Comparison of ENCODE assay signal across 8 cellular contexts in genomic region chr1:35202048-35202719, GRCh38. TPM values are rescaled to one million over a fixed set of nuclear protein-coding genes. Genes with fewer than 3 reads are reported as not detected.
A peak's percentile ranks its signal among the peaks of the same experiment; 100 is the strongest.
DNase-seq lines count a peak whose midpoint lies in the region; ATAC-seq and TF ChIP-seq lines count a peak whose summit lies in the region.

No MANE protein-coding gene starts in this region.

- peak; percentile 81 for TF ChIP-seq RAD21 in IMR-90 (IDR thresholded peaks at IDR 0.05; ENCODE audit: low read length)

- in situ Hi-C loops in ACHN (cut with HindIII; ENCODE audit: low pct_ligation_motif_present, low pct_unique_long_range_greater_than_20kb, low sequenced_read_pairs) (no loop called here), IMR-90 (cut with MboI; ENCODE audit: low sequenced_read_pairs) (no loop called here)

- ATAC-seq in GM18867 (IDR thresholded peaks at IDR 0.05; ENCODE audit: unreplicated experiment) (peak; percentile 75), IMR-90 (ENCODE audit: low read depth) (peak; percentile 100)

- H2BK120ac ChIP-seq in IMR-90 (ENCODE audit: low read depth, low read length) = no peak overlapping the region

- no peak overlapping the region for H4K5ac ChIP-seq in IMR-90 (ENCODE audit: low read depth, low read length)

- H3K27me3 ChIP-seq in IMR-90 (ENCODE audit: control insufficient read depth, insufficient read depth, low read length) (no peaks in the 10 kb centered on the region), NT2/D1 (ENCODE audit: insufficient read depth, insufficient read length) (no peaks in the 10 kb centered on the region)

- POLR2A ChIA-PET in IMR-90 (lab: Charles Lee; ENCODE audit: unreplicated experiment) = interaction anchor here (1.0 kb wide), 1 partner anchor 9 kb away, joined by 3 read pairs; the partner anchor contains the start of gene SFPQ

- H2BK15ac ChIP-seq in IMR-90 (ENCODE audit: low read depth, low read length) = no peak overlapping the region

- H2AFZ ChIP-seq in IMR-90 (replicated peaks; ENCODE audit: low read length, poor library complexity) = no peak overlapping the region

- no peak overlapping the region; the same call in 1 of the 2 replicates for H3K4ac ChIP-seq in IMR-90 (ENCODE audit: low read depth, low read length)

- no peak overlapping the region for H4K91ac ChIP-seq in IMR-90 (ENCODE audit: insufficient read depth, low read depth, low read length)

- no peak overlapping the region for H2BK5ac ChIP-seq in IMR-90 (ENCODE audit: low read depth, low read length, poor library complexity, severe bottlenecking)

- CTCF ChIA-PET in IMR-90 (lab: Yijun Ruan, JAX) = interaction anchor here (0.6 to 1.6 kb wide), 21 partner anchors 9 to 356 kb away, joined by 3 to 8 read pairs (median 4); partner anchors contain the start of gene SFPQ

- no peak overlapping the region for H3K27ac ChIP-seq in IMR-90 (ENCODE audit: insufficient read depth, low read length)

- intact Hi-C loops in IMR-90 (cut with micrococcal nuclease) = loop anchor here (1.0 to 5.0 kb wide), 5 partner anchors 96 to 570 kb away; no protein-coding TSS in a partner anchor

- DNase-seq in ACHN (peak; percentile 83), IMR-90 (peak; percentile 82), NT2/D1 (ENCODE audit: low read depth, low spot score) (peak; percentile 90), erythroblast (lab: John Stamatoyannopoulos, UW) (peak; percentile 74 to 79), myocyte (ENCODE audit: low read depth) (peak; percentile 89)
- peak; percentile 67 for DNase-seq in activated CD8-positive, alpha-beta memory T cell treated with anti-CD3 and anti-CD28 coated beads, Interleukin-2, amount 50 U/mL, for 48 hours
- peak; percentile 50 to 62 for DNase-seq in stimulated activated CD8-positive, alpha-beta memory T cell treated with anti-CD3 and anti-CD28 coated beads, Interleukin-7, amount 100 ng/mL, for 4 hours (ENCODE audit: low read depth in 2 of 2)

- H4K20me1 ChIP-seq in IMR-90 (ENCODE audit: insufficient read depth, low read length) = no peaks in the 10 kb centered on the region

- no peak overlapping the region for H3K23ac ChIP-seq in IMR-90 (ENCODE audit: low read depth, low read length)

- H2AK5ac ChIP-seq in IMR-90 (ENCODE audit: low read depth, low read length) = no peak overlapping the region

- H2BK20ac ChIP-seq in IMR-90 (ENCODE audit: low read depth, low read length) = no peak overlapping the region

- no peak overlapping the region for H3K18ac ChIP-seq in IMR-90 (ENCODE audit: low read depth, low read length)

- no peaks in the 10 kb centered on the region for H3K79me1 ChIP-seq in IMR-90 (ENCODE audit: low read depth in 1 of 2, low read length in 2 of 2)

- dilution Hi-C loops in IMR-90 (cut with HindIII; ENCODE audit: low sequenced_read_pairs, unreplicated experiment) = no loop called here

- no peaks in the 10 kb centered on the region for H3K9me3 ChIP-seq in IMR-90 (ENCODE audit: control insufficient read depth, insufficient read depth, low read length)
- H3K9me3 ChIP-seq in NT2/D1 (ENCODE audit: insufficient read depth, low read length) = no peaks in the 10 kb centered on the region

- H3K56ac ChIP-seq in IMR-90 (ENCODE audit: extremely low read depth, insufficient read depth, low read length) = peak overlapping the region; percentile 6; the same call in 1 of the 2 replicates

- H3K4me1 ChIP-seq in IMR-90 (ENCODE audit: control insufficient read depth, insufficient read depth, low read length) = no peaks in the 10 kb centered on the region; the same call in 1 of the 2 replicates
- H3K4me1 ChIP-seq in NT2/D1 (ENCODE audit: insufficient read depth, insufficient read length) = no peaks in the 10 kb centered on the region

- peak; percentile 87 for TF ChIP-seq CTCF in IMR-90 (conservative IDR thresholded peaks at IDR 0.05; ENCODE audit: low read depth, low read length)

- no peak overlapping the region for H3K14ac ChIP-seq in IMR-90 (replicated peaks; ENCODE audit: low read depth, low read length)

- H4K8ac ChIP-seq in IMR-90 (ENCODE audit: low read depth in 2 of 2, low read length in 2 of 2) = peak overlapping the region in 1 of 2 experiments; percentile 65; a peak in 1 of 4 replicates

- H3K4me2 ChIP-seq in IMR-90 (ENCODE audit: low read depth, low read length) = no peak overlapping the region

- no peaks in the 10 kb centered on the region for H3K9me1 ChIP-seq in IMR-90 (ENCODE audit: insufficient read depth, low read length)

- no TSS peak for BruUV-seq in IMR-90 (replicated peaks; lab: Mats Ljungman, UMichigan)

- H3K36me3 ChIP-seq in IMR-90 (ENCODE audit: control insufficient read depth, insufficient read depth, low read length) (no peaks in the 10 kb centered on the region), NT2/D1 (ENCODE audit: insufficient read depth, insufficient read length, low read length) (no peaks in the 10 kb centered on the region)

- no peak overlapping the region for H2AK9ac ChIP-seq in IMR-90 (replicated peaks; ENCODE audit: low read depth, low read length, poor library complexity)

- TF ChIP-seq POLR2A in IMR-90 (IDR thresholded peaks at IDR 0.05; ENCODE audit: low read depth, low read length) (0 out of 2 replicates have a peak, but pooled peaks have one; percentile 28), erythroblast (IDR thresholded peaks at IDR 0.05; ENCODE audit: low read length) (no peak)

- H3K9ac ChIP-seq in IMR-90 (ENCODE audit: low read depth, low read length) (no peak overlapping the region), NT2/D1 (ENCODE audit: insufficient read length, low read depth) (no peak overlapping the region)

- 0% methylated on average over 1 of the region's 6 CpGs; no CpG with 5 or more reads in 1 of the 2 experiments for WGBS in IMR-90 (ENCODE audit: extremely low coverage in 2 of 2, insufficient read length in 1 of 2), 2 experiments

- H3K4me3 ChIP-seq in IMR-90 (ENCODE audit: insufficient read depth, low read depth, low read length) (no peak overlapping the region), NT2/D1 (ENCODE audit: insufficient read length, low read depth) (no peak overlapping the region)

TF ChIP-seq in IMR-90, 13 proteins besides CTCF, POLR2A, EP300 and RAD21:
- no peak for TF ChIP-seq CEBPB (IDR thresholded peaks at IDR 0.05; ENCODE audit: low read depth, low read length)
- no peak for TF ChIP-seq USF2 (IDR thresholded peaks at IDR 0.05; ENCODE audit: low read depth, low read length)
- TF ChIP-seq SMC3 (IDR thresholded peaks at IDR 0.05; ENCODE audit: low read depth, low read length) = peak; percentile 84

RNA-seq across cellular contexts. Expression of gene SFPQ, which starts 9.2 kb away (rescaled TPM):
- total RNA-seq in IMR-90 (2012; rRNA removed) (53.9 and 121 TPM in 2 replicates), myocyte (128 and 134 TPM in 2 replicates)
- polyA plus RNA-seq in IMR-90 (2012; rRNA removed) = 91.4 and 121 TPM in 2 replicates
- polyA plus RNA-seq in IMR-90 (2012; cell fraction: cytosol; rRNA removed) = 25.7 and 28.4 TPM in 2 replicates
- polyA plus RNA-seq in IMR-90 (2012; cell fraction: nucleus; rRNA removed; ENCODE audit: low replicate concordance) = 122 and 444 TPM in 2 replicates
- 117 TPM for polyA plus RNA-seq in myocyte (2012)
